24 cellular contexts compared by ENCODE assay signal in the genomic region with DNA sequence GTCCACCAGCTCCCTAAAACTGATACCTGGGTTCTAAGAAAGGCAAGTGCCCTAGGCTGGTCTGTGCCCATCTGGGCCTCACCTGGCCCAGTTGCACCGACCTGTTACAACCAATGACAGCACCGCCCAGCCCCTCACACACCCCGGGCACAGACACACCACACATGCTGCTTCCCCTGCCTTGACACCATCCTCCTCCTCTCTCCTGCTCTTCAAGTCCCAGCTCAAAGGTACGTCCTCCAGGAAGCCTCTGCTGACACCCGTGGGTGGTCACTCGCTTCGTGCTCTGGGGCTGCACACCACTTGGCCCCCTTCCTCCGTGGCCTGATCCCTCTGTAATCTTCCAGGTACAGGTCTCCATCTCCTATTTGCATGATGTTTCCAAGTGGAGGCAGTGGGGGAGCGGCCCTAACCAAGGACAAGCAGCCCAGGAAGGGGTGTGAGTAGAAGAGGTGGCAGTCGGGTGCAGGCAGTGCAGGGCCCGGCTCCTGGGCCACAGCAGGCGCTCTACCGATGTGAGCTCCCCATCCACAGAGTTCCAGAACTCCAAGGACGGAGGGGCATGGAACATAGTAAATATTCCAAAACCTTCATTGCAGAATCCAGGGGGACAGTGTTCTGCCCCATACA.
DNase-seq lines count a peak whose midpoint lies in the region; ATAC-seq, FAIRE-seq and TF ChIP-seq lines count a peak whose summit lies in the region.
"Had no signal": no experiment of that assay in that cellular context is flagged by ENCODE, and none has a peak within 500 bp of the region (broad histone marks: within the 10 kb centered on the region; RNA-seq: fewer than 3 reads in every experiment).

No MANE protein-coding gene starts in this region.

- 93% methylated on average over 14 of the region's 14 CpGs; no CpG with 5 or more reads in 1 of the 2 experiments for WGBS in H1 (ENCODE audit: extremely low coverage in 1 of 2, insufficient coverage in 1 of 2, insufficient read length in 1 of 2, insufficient replicate concordance in 2 of 2, low coverage in 1 of 2, low lambda C conversion rate in 2 of 2, missing lambda C conversion rate in 1 of 2), 2 experiments

- peaks cover 31% of the 10 kb centered on the region for H3K27me3 Mint-ChIP-seq in activated CD4-positive, alpha-beta memory T cell treated with anti-CD3 and anti-CD28 coated beads, Interleukin-2, amount 10 ng/mL, durations not matched to agents 7 days and 5 days

- H2BK20ac ChIP-seq in H1 (ENCODE audit: low read length) = no peak overlapping the region

- FAIRE-seq in H1 (lab: Jason Lieb, UNC) = no peak
- FAIRE-seq: G401.6, GM12892 had no signal

- no peaks in the 10 kb centered on the region for H3K23me2 ChIP-seq in H1 (ENCODE audit: low read depth, low read length)

- no peak for TF ChIP-seq RAD21 in H1 (IDR thresholded peaks at IDR 0.05 in 1 of 2, conservative IDR thresholded peaks at IDR 0.05 in 1 of 2; ENCODE audit: low read depth in 2 of 2, low read length in 2 of 2)

- H3K4me3 ChIP-seq in H1 (ENCODE audit: extremely low read depth in 1 of 4, insufficient read depth in 2 of 4, low read depth in 3 of 4, low read length in 4 of 4) = no peak overlapping the region
- H3K4me3 ChIP-seq: GM23248 had no signal

- CTCF ChIA-PET in H1 (lab: Charles Lee; ENCODE audit: partially characterized antibody) = interaction anchor here (0.6 to 1.8 kb wide), 6 partner anchors 8 to 121 kb away, joined by 3 to 6 read pairs (median 3); no protein-coding TSS in a partner anchor
- CTCF ChIA-PET in activated CD4-positive, alpha-beta memory T cell treated with anti-CD3 and anti-CD28 coated beads, Interleukin-2, amount 10 ng/mL, durations not matched to agents 7 days and 5 days (lab: Charles Lee) = no interaction called here

- H3K23ac ChIP-seq in H1 (ENCODE audit: insufficient read length) = no peak overlapping the region

- H3K79me1 ChIP-seq in H1 (ENCODE audit: low read depth, low read length) = no peaks in the 10 kb centered on the region

- peak overlapping the region; percentile 49 for H3K4ac ChIP-seq in H1 (replicated peaks; ENCODE audit: insufficient read length, low read depth, low read length)

- H3K9me3 Mint-ChIP-seq in activated CD4-positive, alpha-beta memory T cell treated with anti-CD3 and anti-CD28 coated beads, Interleukin-2, amount 10 ng/mL, durations not matched to agents 7 days and 5 days = no peaks in the 10 kb centered on the region
- H3K9me3 Mint-ChIP-seq: IgD-negative memory B cell had no signal

- peak; percentile 37 for DNase-seq in activated effector memory CD4-positive, alpha-beta T cell treated with anti-CD3 and anti-CD28 coated beads, Interleukin-2, amount 50 U/mL, for 16 hours
- no peak for DNase-seq in activated effector memory CD4-positive, alpha-beta T cell treated with Interleukin-2 at 50 U/mL for 16 hours
- DNase-seq in H1 (ENCODE audit: low read depth in 1 of 2, low spot score in 2 of 2) (no peak), posterior vena cava (ENCODE audit: low spot score) (peak; percentile 76), middle frontal gyrus (ENCODE audit: extremely low spot score, low spot score) (no peak), amniotic stem cell (lab: John Stamatoyannopoulos, UW) (no peak)
- DNase-seq in activated CD4-positive, alpha-beta memory T cell treated with anti-CD3 and anti-CD28 coated beads, Interleukin-2, amount 10 ng/mL, durations not matched to agents 7 days and 5 days = no peak
- DNase-seq: ACHN, GM23248, HCEC 1CT, MV-4-11, NCI-H1417, NCI-H1694 treated with DMSO at 0.1 percent for 48 hours, NCI-H2081 treated with DMSO at 0.1 percent for 48 hours, NCI-H446 treated with DMSO at 0.1 percent for 48 hours, NCI-H526 treated with DMSO at 0.1 percent for 48 hours, OCI-M1, Right ventricle myocardium superior had no signal

- H3K9me3 ChIP-seq in H1 (ENCODE audit: insufficient read depth in 2 of 2, low read depth in 1 of 2, low read length in 1 of 2) = no peaks in the 10 kb centered on the region

- no peak overlapping the region for H4K5ac ChIP-seq in H1 (ENCODE audit: insufficient read length, low read depth, low read length)

- H3K4me1 ChIP-seq in H1 (replicated peaks in 1 of 4; ENCODE audit: control insufficient read depth in 3 of 4, insufficient read depth in 4 of 4, low read length in 3 of 4) = peaks cover 0 to 2% (median under 1%) of the 10 kb centered on the region in 4 experiments; a peak in 1 of 7 replicates

- no peak overlapping the region for H2BK15ac ChIP-seq in H1 (ENCODE audit: low read length)

- no peak overlapping the region for H2BK5ac ChIP-seq in H1 (ENCODE audit: low read depth, low read length)

- peaks cover 0 to 2% of the 10 kb centered on the region in 2 experiments for H4K20me1 ChIP-seq in H1 (replicated peaks in 1 of 2; ENCODE audit: control insufficient read depth in 1 of 2, insufficient read depth in 2 of 2, low read length in 2 of 2)

- H2AFZ ChIP-seq in H1 (ENCODE audit: low read length) = no peak overlapping the region
- H2AFZ ChIP-seq: GM23248 had no signal

- no peak overlapping the region for H4K8ac ChIP-seq in H1 (ENCODE audit: extremely low read depth, insufficient read depth, low read length)

- H3K36me3 Mint-ChIP-seq in activated CD4-positive, alpha-beta memory T cell treated with anti-CD3 and anti-CD28 coated beads, Interleukin-2, amount 10 ng/mL, durations not matched to agents 7 days and 5 days (ENCODE audit: low read depth) = no peaks in the 10 kb centered on the region
- H3K36me3 Mint-ChIP-seq: IgD-negative memory B cell had no signal

- no peak overlapping the region for H3K4me3 Mint-ChIP-seq in activated CD4-positive, alpha-beta memory T cell treated with anti-CD3 and anti-CD28 coated beads, Interleukin-2, amount 10 ng/mL, durations not matched to agents 7 days and 5 days

- H3K9ac ChIP-seq in H1 (replicated peaks in 1 of 4; ENCODE audit: extremely low read depth in 1 of 4, low read depth in 3 of 4, low read length in 3 of 4) = no peak overlapping the region
- H3K9ac ChIP-seq: GM23248 had no signal

- no peak overlapping the region for H3K27ac Mint-ChIP-seq in activated CD4-positive, alpha-beta memory T cell treated with anti-CD3 and anti-CD28 coated beads, Interleukin-2, amount 10 ng/mL, durations not matched to agents 7 days and 5 days

- peaks cover 0 to under 1% (median 0%) of the 10 kb centered on the region in 4 experiments; a peak in 1 of 7 replicates for H3K27me3 ChIP-seq in H1 (replicated peaks in 1 of 4; ENCODE audit: control insufficient read depth in 3 of 4, extremely low read depth in 1 of 4, insufficient read depth in 3 of 4, low read length in 3 of 4)

- no peak for TF ChIP-seq POLR2A in H1 (IDR thresholded peaks at IDR 0.05; ENCODE audit: control extremely low read depth in 1 of 2, low read depth in 2 of 2, low read length in 2 of 2)

- TF ChIP-seq CTCF in H1 (IDR thresholded peaks at IDR 0.05; ENCODE audit: control extremely low read depth in 1 of 3, insufficient read depth in 1 of 3, low read depth in 1 of 3, low read length in 3 of 3) = no peak

- no peak overlapping the region for H2BK120ac ChIP-seq in H1 (replicated peaks; ENCODE audit: low read depth, low read length)

- H3K36me3 ChIP-seq in H1 (ENCODE audit: control insufficient read depth in 2 of 4, insufficient read depth in 4 of 4, low read length in 3 of 4) = no peaks in the 10 kb centered on the region

- H3K18ac ChIP-seq in H1 (ENCODE audit: extremely low read depth, low read length) = no peak overlapping the region

- TF ChIP-seq EP300 in H1 (IDR thresholded peaks at IDR 0.05; ENCODE audit: borderline replicate concordance in 1 of 2, low read depth in 2 of 2, low read length in 2 of 2) = no peak

- H3K27ac ChIP-seq in H1 (ENCODE audit: low read depth, low read length) = no peak overlapping the region
- H3K27ac ChIP-seq: 22Rv1, C4-2B, GM23248 had no signal

- H3K79me2 ChIP-seq in H1 (ENCODE audit: control insufficient read depth in 1 of 2, insufficient read depth in 2 of 2, low read length in 2 of 2) = no peaks in the 10 kb centered on the region

- no peaks in the 10 kb centered on the region for H3K4me1 Mint-ChIP-seq in activated CD4-positive, alpha-beta memory T cell treated with anti-CD3 and anti-CD28 coated beads, Interleukin-2, amount 10 ng/mL, durations not matched to agents 7 days and 5 days

- 0 out of 2 replicates have a peak overlapping the region, but pooled peaks have one; percentile 27 for H2BK12ac ChIP-seq in H1 (ENCODE audit: low read depth, low read length)

- H3K4me2 ChIP-seq in H1 (ENCODE audit: insufficient read depth in 1 of 2, low read depth in 2 of 2, low read length in 2 of 2) = no peak overlapping the region

- no peak for ATAC-seq in GM21737 (IDR thresholded peaks at IDR 0.05; ENCODE audit: unreplicated experiment)

- intact Hi-C loops in posterior vena cava (cut with DNase I) = no loop called here

- H2AK5ac ChIP-seq in H1 (ENCODE audit: low read depth, low read length) = no peak overlapping the region

- no peak overlapping the region for H4K91ac ChIP-seq in H1 (replicated peaks; ENCODE audit: insufficient read length, low read length)

- no peak overlapping the region for H3K14ac ChIP-seq in H1 (ENCODE audit: insufficient read length)

- POLR2A ChIA-PET in H1 (lab: Charles Lee; ENCODE audit: partially characterized antibody) = interaction anchor here (0.7 kb wide), 1 partner anchor 113 kb away, joined by 3 read pairs; no protein-coding TSS in a partner anchor
- POLR2A ChIA-PET in activated CD4-positive, alpha-beta memory T cell treated with anti-CD3 and anti-CD28 coated beads, Interleukin-2, amount 10 ng/mL, durations not matched to agents 7 days and 5 days (lab: Charles Lee) = no interaction called here

- H3K56ac ChIP-seq in H1 (replicated peaks; ENCODE audit: insufficient read length, low read depth, low read length) = no peak overlapping the region

TF ChIP-seq in H1, 55 proteins besides CTCF, POLR2A, EP300 and RAD21 (continues in another document):
- no peak for TF ChIP-seq NRF1 (IDR thresholded peaks at IDR 0.05; ENCODE audit: low read depth, low read length)
- no peak for TF ChIP-seq TAF7 (optimal IDR thresholded peaks at IDR 0.05; ENCODE audit: borderline replicate concordance, low read depth, low read length)
- TF ChIP-seq CBX5 (IDR thresholded peaks at IDR 0.05; ENCODE audit: low read depth, low read length) = no peak
- no peak for TF ChIP-seq SIX5 (IDR thresholded peaks at IDR 0.05; ENCODE audit: low read depth, low read length)
- TF ChIP-seq TEAD4 (IDR thresholded peaks at IDR 0.05; ENCODE audit: low read depth, low read length) = no peak
- TF ChIP-seq, protein P1, sequence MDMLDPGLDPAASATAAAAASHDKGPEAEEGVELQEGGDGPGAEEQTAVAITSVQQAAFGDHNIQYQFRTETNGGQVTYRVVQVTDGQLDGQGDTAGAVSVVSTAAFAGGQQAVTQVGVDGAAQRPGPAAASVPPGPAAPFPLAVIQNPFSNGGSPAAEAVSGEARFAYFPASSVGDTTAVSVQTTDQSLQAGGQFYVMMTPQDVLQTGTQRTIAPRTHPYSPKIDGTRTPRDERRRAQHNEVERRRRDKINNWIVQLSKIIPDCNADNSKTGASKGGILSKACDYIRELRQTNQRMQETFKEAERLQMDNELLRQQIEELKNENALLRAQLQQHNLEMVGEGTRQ (IDR thresholded peaks at IDR 0.05; ENCODE audit: low read length) = no peak
- TF ChIP-seq KDM1A (IDR thresholded peaks at IDR 0.05; ENCODE audit: borderline replicate concordance, low read length) = no peak
- no peak for TF ChIP-seq FOSL1 (IDR thresholded peaks at IDR 0.05; ENCODE audit: insufficient read depth, low read depth, low read length)
- no peak for TF ChIP-seq SIRT6 (IDR thresholded peaks at IDR 0.05; ENCODE audit: low read length)

Comparison
In these comparisons a context has a peak if more than half of its experiments do, and no peak if none do; other contexts are left out.
1. DNase-seq: peak in activated effector memory CD4-positive, alpha-beta T cell treated with anti-CD3 and anti-CD28 coated beads, Interleukin-2, amount 50 U/mL, for 16 hours (single experiment) and posterior vena cava (single experiment); none in activated effector memory CD4-positive, alpha-beta T cell treated with Interleukin-2 at 50 U/mL for 16 hours (single experiment), H1 (0 of 2), activated CD4-positive, alpha-beta memory T cell treated with anti-CD3 and anti-CD28 coated beads, Interleukin-2, amount 10 ng/mL, durations not matched to agents 7 days and 5 days (single experiment), middle frontal gyrus (single experiment) and amniotic stem cell (single experiment).